ENCODE assay signal across 8 cellular contexts in genomic region chr1:6614953-6615785, GRCh38. TPM values are rescaled to one million over a fixed set of nuclear protein-coding genes. Genes with fewer than 3 reads are reported as not detected.
A peak's percentile ranks its signal among the peaks of the same experiment; 100 is the strongest.
DNase-seq lines count a peak whose midpoint lies in the region; ATAC-seq, FAIRE-seq and TF ChIP-seq lines count a peak whose summit lies in the region.

No MANE protein-coding gene starts in this region.

- H3K9me3 ChIP-seq in body of pancreas (no peaks in the 10 kb centered on the region), mesenchymal stem cell (ENCODE audit: control insufficient read depth, low read length) (no peaks in the 10 kb centered on the region), uterus (no peaks in the 10 kb centered on the region)

- H3K79me1 ChIP-seq in mesenchymal stem cell (replicated peaks; ENCODE audit: low read length, poor library complexity, severe bottlenecking): peaks cover 16% of the 10 kb centered on the region

- TF ChIP-seq POLR2A in body of pancreas (IDR thresholded peaks at IDR 0.05) (no peak), uterus (IDR thresholded peaks at IDR 0.05) (no peak), GM12891 (IDR thresholded peaks at IDR 0.05; ENCODE audit: low read depth, low read length) (no peak)

- H2BK15ac ChIP-seq in mesenchymal stem cell (ENCODE audit: low read depth, poor library complexity, severe bottlenecking): no peak overlapping the region

- no peak overlapping the region for H2BK5ac ChIP-seq in mesenchymal stem cell (ENCODE audit: low read depth, low read length, poor library complexity, severe bottlenecking)

- ATAC-seq in body of pancreas (no peak), GM21786 (IDR thresholded peaks at IDR 0.05; ENCODE audit: unreplicated experiment) (no peak)

- peak overlapping the region; percentile 83 for H3K9ac ChIP-seq in mesenchymal stem cell (ENCODE audit: low read length)

- H2AFZ ChIP-seq in mesenchymal stem cell (ENCODE audit: low read depth, low read length): no peak overlapping the region

- H3K36me3 ChIP-seq in body of pancreas (replicated peaks in 1 of 2; ENCODE audit: insufficient read depth in 1 of 2, low read depth in 2 of 2) (peaks cover 0 to 2% of the 10 kb centered on the region in 2 donors), mesenchymal stem cell (ENCODE audit: control insufficient read depth in 1 of 2, insufficient read depth in 2 of 2, low read depth in 1 of 2, low read length in 2 of 2) (peaks cover 23% of the 10 kb centered on the region in 2 experiments), uterus (no peaks in the 10 kb centered on the region)

- DNase-seq in HL-60 (ENCODE audit: low read depth in 1 of 2, low spot score in 1 of 2) (no peak), body of pancreas (peak in 1 of 4 donors; percentile 35), mesenchymal stem cell (no peak), uterus (peak in 1 of 2 donors; percentile 43), GM12891 (ENCODE audit: insufficient read length, low spot score) (no peak), NCI-H2029 (lab: John Stamatoyannopoulos, UW) (no peak)

- H4K8ac ChIP-seq in mesenchymal stem cell (ENCODE audit: low read length): no peak overlapping the region

- H3K14ac ChIP-seq in mesenchymal stem cell (ENCODE audit: low read length in 2 of 2): peak overlapping the region; percentile 10 to 36

- H2BK120ac ChIP-seq in mesenchymal stem cell (ENCODE audit: low read depth, low read length): peak overlapping the region; percentile 85

- peak overlapping the region in 1 of 2 experiments; percentile 71 for H3K4ac ChIP-seq in mesenchymal stem cell (ENCODE audit: low read depth in 1 of 2, low read length in 2 of 2)

- H3K4me3 ChIP-seq in HL-60 (replicated peaks; ENCODE audit: insufficient read depth, low read length) (peak overlapping the region; percentile 83), body of pancreas (peak overlapping the region; percentile 52 to 92), mesenchymal stem cell (ENCODE audit: insufficient read depth in 1 of 2, low read depth in 1 of 2, low read length in 2 of 2) (peak overlapping the region; percentile 83 to 97), uterus (peak overlapping the region; percentile 66 to 89)

- 2 to 4% methylated on average over 29 to 67 of the region's 78 CpGs for WGBS in body of pancreas, 2 donors
- 1% methylated on average over 45 of the region's 78 CpGs for WGBS in mesenchymal stem cell

- H3K18ac ChIP-seq in mesenchymal stem cell (ENCODE audit: low read depth in 1 of 2, low read length in 2 of 2): peak overlapping the region; percentile 62 to 64

- no peak overlapping the region for H4K91ac ChIP-seq in mesenchymal stem cell (ENCODE audit: low read length)

- TF ChIP-seq CTCF in 22Rv1 (IDR thresholded peaks at IDR 0.05): no peak
- TF ChIP-seq CTCF in HL-60 (IDR thresholded peaks at IDR 0.05; ENCODE audit: insufficient read depth, low read length): no peak
- TF ChIP-seq CTCF in body of pancreas (IDR thresholded peaks at IDR 0.05): no peak
- no peak for TF ChIP-seq CTCF in uterus (IDR thresholded peaks at IDR 0.05)

- intact Hi-C loops in body of pancreas (cut with DNase I): no loop called here
- intact Hi-C loops in uterus (cut with DNase I; ENCODE audit: low total_unique reads): no loop called here

- H3K27ac ChIP-seq in 22Rv1 (peak overlapping the region; percentile 86), HL-60 (replicated peaks) (no peak overlapping the region), body of pancreas (peak overlapping the region; percentile 53 to 88 (median 78)), mesenchymal stem cell (ENCODE audit: low read length, poor library complexity, severe bottlenecking) (no peak overlapping the region), uterus (peak overlapping the region; percentile 85 to 96)

- peaks cover 23% of the 10 kb centered on the region for H3K4me1 ChIP-seq in body of pancreas
- peaks cover 8% of the 10 kb centered on the region for H3K4me1 ChIP-seq in mesenchymal stem cell (ENCODE audit: control insufficient read depth, insufficient read depth, low read depth, low read length)
- H3K4me1 ChIP-seq in uterus: no peaks in the 10 kb centered on the region

- no peak for FAIRE-seq in GM12891 (lab: Jason Lieb, UNC)

- peak overlapping the region; percentile 81 for H3K4me2 ChIP-seq in mesenchymal stem cell (ENCODE audit: low read length, poor library complexity, severe bottlenecking)

- H3K27me3 ChIP-seq in HL-60 (ENCODE audit: insufficient read depth, poor library complexity, severe bottlenecking): no peaks in the 10 kb centered on the region
- H3K27me3 ChIP-seq in body of pancreas: no peaks in the 10 kb centered on the region
- no peaks in the 10 kb centered on the region for H3K27me3 ChIP-seq in mesenchymal stem cell (ENCODE audit: control insufficient read depth in 1 of 2, insufficient read depth in 1 of 2, low read length in 2 of 2)
- no peaks in the 10 kb centered on the region for H3K27me3 ChIP-seq in uterus

- peak overlapping the region in 1 of 2 experiments; percentile 34 for H3K23ac ChIP-seq in mesenchymal stem cell (ENCODE audit: low read length in 2 of 2)

- H2AK5ac ChIP-seq in mesenchymal stem cell (ENCODE audit: low read length, severe bottlenecking): no peak overlapping the region

- no peak overlapping the region for H2BK12ac ChIP-seq in mesenchymal stem cell (ENCODE audit: low read length in 2 of 2)

TF ChIP-seq in GM12891, 5 proteins besides CTCF, POLR2A, EP300 and RAD21:
- TF ChIP-seq POLR2AphosphoS5 (IDR thresholded peaks at IDR 0.05; ENCODE audit: low read depth, low read length) (no peak), POU2F2 (IDR thresholded peaks at IDR 0.05; ENCODE audit: low read depth, low read length) (no peak), TAF1 (IDR thresholded peaks at IDR 0.05; ENCODE audit: low read depth, low read length) (no peak), SPI1 (IDR thresholded peaks at IDR 0.05; ENCODE audit: low read depth, low read length) (no peak), PAX5 (IDR thresholded peaks at IDR 0.05; ENCODE audit: insufficient read depth, low read length, severe bottlenecking) (no peak)

RNA-seq across cellular contexts. Expression of gene PHF13, which starts 1.6 kb away (rescaled TPM):
- total RNA-seq in body of pancreas (1 to 10 TPM; 6.2 to 9.6 TPM), uterus (10 to 100 TPM in 2 of 4 donors, 1 to 10 TPM in 2; 1.8 to 29.6 (median 15.0) TPM)
- polyA plus RNA-seq in mesenchymal stem cell (2013, experiment 1 of 2): 16.0 TPM
- polyA plus RNA-seq in mesenchymal stem cell (2013, experiment 2 of 2): 15.7 TPM
- 11.0 TPM for polyA plus RNA-seq in GM12891 (2012; ENCODE audit: low read depth, missing spikeins)

RNA-seq across cellular contexts. Expression of gene THAP3, which starts 9.5 kb away (rescaled TPM):
- total RNA-seq in body of pancreas (10 to 100 TPM; 11.9 to 18.9 TPM), uterus (10 to 100 TPM; 19.1 to 23.9 (median 21.9) TPM)
- polyA plus RNA-seq in mesenchymal stem cell (2013, experiment 1 of 2): 13.9 TPM
- 12.8 TPM for polyA plus RNA-seq in mesenchymal stem cell (2013, experiment 2 of 2)
- polyA plus RNA-seq in GM12891 (2012; ENCODE audit: low read depth, missing spikeins): 13.1 TPM

RNA-seq across cellular contexts. Expression of gene KLHL21, which starts 12.5 kb away (rescaled TPM):
- 10 to 100 TPM; 38.4 to 60.0 TPM for total RNA-seq in body of pancreas
- polyA plus RNA-seq in mesenchymal stem cell (2013, experiment 1 of 2): 10.4 TPM
- 10.7 TPM for polyA plus RNA-seq in mesenchymal stem cell (2013, experiment 2 of 2)
- 10 to 100 TPM; 17.4 to 31.1 (median 20.6) TPM for total RNA-seq in uterus
- polyA plus RNA-seq in GM12891 (2012; ENCODE audit: low read depth, missing spikeins): 6.0 TPM

RNA-seq across cellular contexts. Expression of gene ZBTB48, which starts 35.4 kb away (rescaled TPM):
- total RNA-seq in body of pancreas (10 to 100 TPM; 17.4 to 37.6 TPM), uterus (10 to 100 TPM; 26.5 to 79.7 (median 47.6) TPM)
- polyA plus RNA-seq in mesenchymal stem cell (2013, experiment 1 of 2): 12.8 TPM
- polyA plus RNA-seq in mesenchymal stem cell (2013, experiment 2 of 2): 11.6 TPM
- 14.1 TPM for polyA plus RNA-seq in GM12891 (2012; ENCODE audit: low read depth, missing spikeins)

Comparison
In these comparisons a context has a peak if more than half of its experiments do, and no peak if none do; other contexts are left out.
1. H3K27ac ChIP-seq: peak in 22Rv1 (single experiment), body of pancreas (4 of 4) and uterus (2 of 2); none in HL-60 (single experiment) and mesenchymal stem cell (single experiment).
2. Peak in every context shown above with its lines, with median percentiles within 50 percentile points of each other: H3K4me3 ChIP-seq.